Comparison of ENCODE assay signal across 25 cellular contexts in the genomic region with DNA sequence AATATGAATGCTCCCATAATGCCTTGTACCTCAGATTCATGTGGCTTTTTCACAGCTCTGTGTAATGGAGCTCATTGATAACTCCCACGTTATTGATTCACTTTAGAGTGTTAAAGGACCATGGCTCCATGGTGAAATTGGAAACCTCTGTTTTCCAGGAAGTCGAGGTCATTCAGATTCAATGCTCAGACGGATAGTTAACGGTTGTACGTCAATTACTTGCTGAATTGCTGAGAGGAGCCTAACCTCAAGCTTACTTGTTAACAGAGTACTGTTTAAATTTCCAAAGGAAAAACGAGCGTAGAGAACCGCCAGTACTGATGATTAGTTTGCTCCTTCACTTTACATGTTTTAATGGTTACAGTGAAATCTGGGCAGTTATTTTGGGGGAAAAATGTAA. TPM values are rescaled to one million over a fixed set of nuclear protein-coding genes. Genes with fewer than 3 reads are reported as not detected.
DNase-seq lines count a peak whose midpoint lies in the region; TF ChIP-seq lines count a peak whose summit lies in the region.
"Had no signal": no experiment of that assay in that cellular context is flagged by ENCODE, and none has a peak within 500 bp of the region (broad histone marks: within the 10 kb centered on the region; RNA-seq: fewer than 3 reads in every experiment).

No MANE protein-coding gene starts in this region.

- peaks cover 58% of the 10 kb centered on the region for H3K4me1 Mint-ChIP-seq in type B pancreatic cell (ENCODE audit: unreplicated experiment)

- H3K36me3 ChIP-seq in GM23248 (ENCODE audit: low read depth) = no peaks in the 10 kb centered on the region
- no peaks in the 10 kb centered on the region for H3K36me3 ChIP-seq in esophagus muscularis mucosa
- H3K36me3 ChIP-seq: suprapubic skin had no signal

- H3K27ac ChIP-seq in GM23248 (no peak overlapping the region), esophagus muscularis mucosa (replicated peaks in 1 of 4) (peak overlapping the region in 2 of 4 donors; percentile 77 to 81)
- H3K27ac ChIP-seq: body of pancreas, suprapubic skin had no signal

- no peak for TF ChIP-seq EP300 in esophagus muscularis mucosa (IDR thresholded peaks at IDR 0.05)

- in situ Hi-C loops in GM23248 (cut with MboI) = no loop called here

- DNase-seq in NCI-H1417 (lab: John Stamatoyannopoulos, UW) (peak in 2 of 3 experiments; percentile 31 to 35), NCI-H1417 treated with DMSO at 0.1 percent for 48 hours (lab: John Stamatoyannopoulos, UW) (no peak), NCI-H748 (lab: John Stamatoyannopoulos, UW; ENCODE audit: unreplicated experiment) (peak; percentile 78), iPS-NIHi11 (ENCODE audit: low spot score) (peak; percentile 30), type B pancreatic cell (ENCODE audit: extremely low spot score, unreplicated experiment) (no peak), GM23248 (no peak), AG08395 (ENCODE audit: low spot score) (no peak), esophagus muscularis mucosa (ENCODE audit: extremely low spot score) (no peak)
- DNase-seq: activated CD4-positive, alpha-beta T cell treated with anti-CD3 and anti-CD28 coated beads for 48 hours; activated naive CD4-positive, alpha-beta T cell treated with anti-CD3 and anti-CD28 coated beads, Interleukin-2, amount 10 ng/mL, durations not matched to agents 7 days and 5 days; body of pancreas; Calu3; endodermal cell; foreskin fibroblast; H7; mucosa of descending colon; natural killer cell; NCI-H1694 treated with DMSO at 0.1 percent for 48 hours; NCI-H526 treated with DMSO at 0.1 percent for 48 hours; stimulated activated naive B cell treated with anti-CD40 and anti-IgM and Interleukin-4, amounts not matched to agents 10 μg/mL and 1 μg/mL and 100 μg/mL, for 72 hours had no signal

- peak overlapping the region; percentile 61 for H3K4me3 Mint-ChIP-seq in type B pancreatic cell
- H3K4me3 Mint-ChIP-seq: activated naive CD4-positive, alpha-beta T cell treated with anti-CD3 and anti-CD28 coated beads, Interleukin-2, amount 10 ng/mL, durations not matched to agents 7 days and 5 days; activated T-helper 17 cell treated with anti-CD3 and anti-CD28 coated beads, Interleukin-2, amount 50 U/mL, for 72 hours; central memory CD8-positive, alpha-beta T cell; dendritic cell treated with granulocyte-macrophage colony-stimulating factor and Interleukin-4, amounts not matched to agents 40 ng/mL and 50 ng/mL, for 4 days; endodermal cell; natural killer cell; stimulated activated naive B cell treated with anti-CD40 and anti-IgM and Interleukin-4, amounts not matched to agents 10 μg/mL and 1 μg/mL and 100 μg/mL, for 72 hours had no signal

- no peaks in the 10 kb centered on the region for H3K9me3 ChIP-seq in GM23248 (ENCODE audit: low read depth)
- H3K9me3 ChIP-seq in esophagus muscularis mucosa = no peaks in the 10 kb centered on the region
- H3K9me3 ChIP-seq: body of pancreas, mucosa of descending colon, suprapubic skin had no signal

- H3K79me2 ChIP-seq in GM23248 (ENCODE audit: insufficient read depth) = peaks cover 99% of the 10 kb centered on the region

- TF ChIP-seq CTCF in type B pancreatic cell (conservative IDR thresholded peaks at IDR 0.05) (no peak), esophagus muscularis mucosa (IDR thresholded peaks at IDR 0.05) (no peak)

- no peaks in the 10 kb centered on the region for H3K4me1 ChIP-seq in GM23248 (ENCODE audit: insufficient read depth)
- H3K4me1 ChIP-seq in esophagus muscularis mucosa = peaks cover 0 to 60% (median 48%) of the 10 kb centered on the region in 4 donors
- H3K4me1 ChIP-seq: body of pancreas had no signal

- no peak overlapping the region for H2AFZ ChIP-seq in GM23248

- 86% methylated on average over 8 of the region's 8 CpGs for WGBS in GM23248 (ENCODE audit: low coverage in 1 of 2, low lambda C conversion rate in 2 of 2, missing lambda C conversion rate in 2 of 2), 2 experiments
- WGBS in esophagus muscularis mucosa = 70% methylated on average over 8 of the region's 8 CpGs

- H3K9ac ChIP-seq in GM23248 = no peak overlapping the region

- H3K36me3 Mint-ChIP-seq in type B pancreatic cell = peaks cover 17% of the 10 kb centered on the region
- H3K36me3 Mint-ChIP-seq: activated naive CD4-positive, alpha-beta T cell treated with anti-CD3 and anti-CD28 coated beads, Interleukin-2, amount 10 ng/mL, durations not matched to agents 7 days and 5 days; natural killer cell had no signal

- H4K20me1 ChIP-seq in GM23248 (ENCODE audit: insufficient read depth) = peaks cover 5% of the 10 kb centered on the region; the same call in 1 of the 2 replicates

- H3K4me2 ChIP-seq in GM23248 (ENCODE audit: unreplicated experiment) = no peak overlapping the region

- no peaks in the 10 kb centered on the region for H3F3A ChIP-seq in GM23248 (ENCODE audit: insufficient read depth)

- no peak for TF ChIP-seq POLR2A in esophagus muscularis mucosa (IDR thresholded peaks at IDR 0.05; ENCODE audit: low read depth)

- peaks cover 5% of the 10 kb centered on the region for H3K9me3 Mint-ChIP-seq in type B pancreatic cell
- H3K9me3 Mint-ChIP-seq: activated naive CD4-positive, alpha-beta T cell treated with anti-CD3 and anti-CD28 coated beads, Interleukin-2, amount 10 ng/mL, durations not matched to agents 7 days and 5 days; activated T-helper 17 cell treated with anti-CD3 and anti-CD28 coated beads, Interleukin-2, amount 50 U/mL, for 72 hours; central memory CD8-positive, alpha-beta T cell; dendritic cell treated with granulocyte-macrophage colony-stimulating factor and Interleukin-4, amounts not matched to agents 40 ng/mL and 50 ng/mL, for 4 days; endodermal cell; natural killer cell; stimulated activated naive B cell treated with anti-CD40 and anti-IgM and Interleukin-4, amounts not matched to agents 10 μg/mL and 1 μg/mL and 100 μg/mL, for 72 hours had no signal

- intact Hi-C loops in esophagus muscularis mucosa (cut with DNase I) = no loop called here

- H3K27me3 ChIP-seq in GM23248 (replicated peaks; ENCODE audit: insufficient read depth) = no peaks in the 10 kb centered on the region
- no peaks in the 10 kb centered on the region for H3K27me3 ChIP-seq in esophagus muscularis mucosa
- H3K27me3 ChIP-seq: body of pancreas, suprapubic skin had no signal

- no peaks in the 10 kb centered on the region for H3K9me2 ChIP-seq in GM23248 (ENCODE audit: insufficient read depth)

- no peaks in the 10 kb centered on the region for H3K27me3 Mint-ChIP-seq in type B pancreatic cell
- H3K27me3 Mint-ChIP-seq: activated T-helper 17 cell treated with anti-CD3 and anti-CD28 coated beads, Interleukin-2, amount 50 U/mL, for 72 hours; central memory CD8-positive, alpha-beta T cell; dendritic cell treated with granulocyte-macrophage colony-stimulating factor and Interleukin-4, amounts not matched to agents 40 ng/mL and 50 ng/mL, for 4 days; stimulated activated naive B cell treated with anti-CD40 and anti-IgM and Interleukin-4, amounts not matched to agents 10 μg/mL and 1 μg/mL and 100 μg/mL, for 72 hours had no signal

- H3K27ac Mint-ChIP-seq in type B pancreatic cell = peak overlapping the region; percentile 44
- H3K27ac Mint-ChIP-seq: activated naive CD4-positive, alpha-beta T cell treated with anti-CD3 and anti-CD28 coated beads, Interleukin-2, amount 10 ng/mL, durations not matched to agents 7 days and 5 days; activated T-helper 17 cell treated with anti-CD3 and anti-CD28 coated beads, Interleukin-2, amount 50 U/mL, for 72 hours; dendritic cell treated with granulocyte-macrophage colony-stimulating factor and Interleukin-4, amounts not matched to agents 40 ng/mL and 50 ng/mL, for 4 days; endodermal cell; natural killer cell; stimulated activated naive B cell treated with anti-CD40 and anti-IgM and Interleukin-4, amounts not matched to agents 10 μg/mL and 1 μg/mL and 100 μg/mL, for 72 hours had no signal

- H3K4me3 ChIP-seq in GM23248 = no peak overlapping the region
- no peak overlapping the region for H3K4me3 ChIP-seq in esophagus muscularis mucosa
- H3K4me3 ChIP-seq: body of pancreas, lung, mucosa of descending colon, suprapubic skin had no signal

RNA-seq across cellular contexts. Expression of gene ABHD17C, which starts 11.1 kb away (rescaled TPM):
- 41.0 and 66.3 TPM in 2 replicates for total RNA-seq in type B pancreatic cell (ENCODE audit: low replicate concordance)
- 3.8 and 8.3 TPM in 2 replicates for total RNA-seq in GM23248 (2014; rRNA removed; shearing (Covaris generic))
- polyA plus RNA-seq in GM23248 (2016; fragmentation: Nextera tagmentation; extraction: Ambion mirVana) = 2.1 and 2.2 TPM in 2 replicates
- 1 to 10 TPM; 1.5 to 7.1 (median 3.5) TPM for total RNA-seq in esophagus muscularis mucosa

Comparison
In these comparisons a context has a peak if more than half of its experiments do, and no peak if none do; other contexts are left out.
1. DNase-seq: peak in NCI-H1417 (2 of 3), NCI-H748 (single experiment) and iPS-NIHi11 (single experiment); none in NCI-H1417 treated with DMSO at 0.1 percent for 48 hours (single experiment), type B pancreatic cell (single experiment), GM23248 (single experiment), AG08395 (single experiment) and esophagus muscularis mucosa (single experiment).